In the genomic region with DNA sequence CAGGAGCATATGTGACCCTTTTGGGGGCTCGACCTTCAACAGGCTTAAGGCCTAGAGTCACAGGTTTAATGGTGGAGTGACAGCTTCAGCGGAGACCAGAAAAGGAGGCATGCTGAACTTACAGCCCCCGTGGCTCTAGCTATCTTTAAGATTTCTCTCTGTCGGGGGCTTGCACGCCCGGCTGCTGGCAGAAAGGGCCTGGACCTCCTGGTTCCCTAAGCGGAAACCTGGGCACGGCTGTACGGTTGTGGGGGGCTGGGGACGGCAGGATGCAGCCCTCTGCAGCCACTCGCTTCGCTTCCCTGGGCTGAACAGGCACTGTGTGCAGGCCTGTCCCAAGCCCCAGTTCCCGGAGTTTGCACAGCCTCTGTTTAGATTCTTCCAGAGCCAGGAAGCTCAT, we compare ENCODE assay signal across 10 cellular contexts. TPM values are rescaled to one million over a fixed set of nuclear protein-coding genes. Genes with fewer than 3 reads are reported as not detected.
A peak's percentile ranks its signal among the peaks of the same experiment; 100 is the strongest.
DNase-seq lines count a peak whose midpoint lies in the region; ATAC-seq and TF ChIP-seq lines count a peak whose summit lies in the region.
"Had no signal": no experiment of that assay in that cellular context is flagged by ENCODE, and none has a peak within 500 bp of the region (broad histone marks: within the 10 kb centered on the region; RNA-seq: fewer than 3 reads in every experiment).

No MANE protein-coding gene starts in this region.

- H3K27me3 Mint-ChIP-seq in activated naive CD4-positive, alpha-beta T cell treated with anti-CD3 and anti-CD28 coated beads, Interleukin-2, amount 10 ng/mL, durations not matched to agents 7 days and 5 days, result peaks cover 88% of the 10 kb centered on the region
- H3K27me3 Mint-ChIP-seq in natural killer cell (ENCODE audit: low read depth in 2 of 2) (peaks cover 0 to 2% of the 10 kb centered on the region in 2 donors), type B pancreatic cell (peaks cover 47% of the 10 kb centered on the region)

- TF ChIP-seq CTCF in dorsolateral prefrontal cortex (IDR thresholded peaks at IDR 0.05 in 54 of 56, conservative IDR thresholded peaks at IDR 0.05 in 2 of 56; ENCODE audit: low read depth in 1 of 56, partially characterized antibody in 56 of 56), result no peak
- TF ChIP-seq CTCF in natural killer cell (IDR thresholded peaks at IDR 0.05), result no peak
- TF ChIP-seq CTCF in type B pancreatic cell (conservative IDR thresholded peaks at IDR 0.05), result no peak

- intact Hi-C loops in dorsolateral prefrontal cortex (cut with DNase I) (no loop called here), natural killer cell (cut with micrococcal nuclease) (loop anchor here (5.0 kb wide), 1 partner anchor 67 kb away; no protein-coding TSS in a partner anchor)

- H3K36me3 Mint-ChIP-seq in activated naive CD4-positive, alpha-beta T cell treated with anti-CD3 and anti-CD28 coated beads, Interleukin-2, amount 10 ng/mL, durations not matched to agents 7 days and 5 days, result no peaks in the 10 kb centered on the region
- H3K36me3 Mint-ChIP-seq in natural killer cell (no peaks in the 10 kb centered on the region), type B pancreatic cell (no peaks in the 10 kb centered on the region)

- ATAC-seq in natural killer cell (peak; percentile 12 to 32 (median 27)), HG02588 (IDR thresholded peaks at IDR 0.05; ENCODE audit: unreplicated experiment) (no peak), GM18520 (IDR thresholded peaks at IDR 0.05; ENCODE audit: unreplicated experiment) (no peak)

- no peak for DNase-seq in activated naive CD4-positive, alpha-beta T cell treated with anti-CD3 and anti-CD28 coated beads, Interleukin-2, amount 10 ng/mL, durations not matched to agents 7 days and 5 days
- DNase-seq in activated naive CD4-positive, alpha-beta T cell treated with anti-CD3 and anti-CD28 coated beads, Interleukin-2, amount 50 U/mL, for 16 hours, result no peak
- DNase-seq in dorsolateral prefrontal cortex, result no peak
- DNase-seq in natural killer cell, result no peak
- no peak for DNase-seq in type B pancreatic cell (ENCODE audit: extremely low spot score, unreplicated experiment)
- DNase-seq in T1000 (lab: John Stamatoyannopoulos, UW), result no peak
- DNase-seq: SHP77 had no signal

- H3K9me3 Mint-ChIP-seq in activated naive CD4-positive, alpha-beta T cell treated with anti-CD3 and anti-CD28 coated beads, Interleukin-2, amount 10 ng/mL, durations not matched to agents 7 days and 5 days, result no peaks in the 10 kb centered on the region
- H3K9me3 Mint-ChIP-seq in natural killer cell, result no peaks in the 10 kb centered on the region
- H3K9me3 Mint-ChIP-seq in type B pancreatic cell, result no peaks in the 10 kb centered on the region

- H3K27me3 ChIP-seq in dorsolateral prefrontal cortex, result peaks cover 0 to 6% (median 0%) of the 10 kb centered on the region in 45 donors
- H3K27me3 ChIP-seq: BE2C had no signal

- peak overlapping the region; percentile 6 for H3K4me3 Mint-ChIP-seq in activated naive CD4-positive, alpha-beta T cell treated with anti-CD3 and anti-CD28 coated beads, Interleukin-2, amount 10 ng/mL, durations not matched to agents 7 days and 5 days
- peak overlapping the region; percentile 74 for H3K4me3 Mint-ChIP-seq in natural killer cell
- peak overlapping the region; percentile 72 for H3K4me3 Mint-ChIP-seq in type B pancreatic cell

- CTCF ChIA-PET in activated naive CD4-positive, alpha-beta T cell treated with anti-CD3 and anti-CD28 coated beads, Interleukin-2, amount 10 ng/mL, durations not matched to agents 7 days and 5 days (lab: Charles Lee), result interaction anchor here (0.9 to 1.0 kb wide), 2 partner anchors 38 to 87 kb away, joined by 3 read pairs; no protein-coding TSS in a partner anchor

- H3K27ac Mint-ChIP-seq in activated naive CD4-positive, alpha-beta T cell treated with anti-CD3 and anti-CD28 coated beads, Interleukin-2, amount 10 ng/mL, durations not matched to agents 7 days and 5 days, result no peak overlapping the region
- H3K27ac Mint-ChIP-seq in natural killer cell (peak overlapping the region in 1 of 2 donors; percentile 66), type B pancreatic cell (no peak overlapping the region)

- peak overlapping the region in 57 of 59 donors; percentile 11 to 84 (median 63) for H3K4me3 ChIP-seq in dorsolateral prefrontal cortex

- H3K27ac ChIP-seq in dorsolateral prefrontal cortex, result peak overlapping the region in 49 of 59 donors; percentile 22 to 80 (median 58)

- H3K4me1 Mint-ChIP-seq in activated naive CD4-positive, alpha-beta T cell treated with anti-CD3 and anti-CD28 coated beads, Interleukin-2, amount 10 ng/mL, durations not matched to agents 7 days and 5 days, result no peaks in the 10 kb centered on the region
- H3K4me1 Mint-ChIP-seq in natural killer cell, result peaks cover 19 to 42% of the 10 kb centered on the region in 2 donors
- H3K4me1 Mint-ChIP-seq in type B pancreatic cell (ENCODE audit: unreplicated experiment), result peaks cover 8% of the 10 kb centered on the region

RNA-seq across cellular contexts. Expression of a gene that starts 0.5 kb away (rescaled TPM):
- total RNA-seq in dorsolateral prefrontal cortex (10 to 100 TPM in 119 of 120 experiments, 1 to 10 TPM in 1; 6.2 to 28.5 (median 17.0) TPM), natural killer cell (10 to 100 TPM; 36.5 to 56.4 (median 43.8) TPM), type B pancreatic cell (ENCODE audit: low replicate concordance) (7.8 and 19.4 TPM in 2 replicates)

Comparison
In these comparisons a context has a peak if more than half of its experiments do, and no peak if none do; other contexts are left out.
1. H3K4me3 Mint-ChIP-seq: peak in every context shown above with its lines; median percentile 74 in natural killer cell; 72 in type B pancreatic cell; 6 in activated naive CD4-positive, alpha-beta T cell treated with anti-CD3 and anti-CD28 coated beads, Interleukin-2, amount 10 ng/mL, durations not matched to agents 7 days and 5 days.
2. ATAC-seq: peak in natural killer cell (3 of 3); none in HG02588 (single experiment) and GM18520 (single experiment).